Comparison of ENCODE assay signal across 8 cellular contexts in the genomic region with DNA sequence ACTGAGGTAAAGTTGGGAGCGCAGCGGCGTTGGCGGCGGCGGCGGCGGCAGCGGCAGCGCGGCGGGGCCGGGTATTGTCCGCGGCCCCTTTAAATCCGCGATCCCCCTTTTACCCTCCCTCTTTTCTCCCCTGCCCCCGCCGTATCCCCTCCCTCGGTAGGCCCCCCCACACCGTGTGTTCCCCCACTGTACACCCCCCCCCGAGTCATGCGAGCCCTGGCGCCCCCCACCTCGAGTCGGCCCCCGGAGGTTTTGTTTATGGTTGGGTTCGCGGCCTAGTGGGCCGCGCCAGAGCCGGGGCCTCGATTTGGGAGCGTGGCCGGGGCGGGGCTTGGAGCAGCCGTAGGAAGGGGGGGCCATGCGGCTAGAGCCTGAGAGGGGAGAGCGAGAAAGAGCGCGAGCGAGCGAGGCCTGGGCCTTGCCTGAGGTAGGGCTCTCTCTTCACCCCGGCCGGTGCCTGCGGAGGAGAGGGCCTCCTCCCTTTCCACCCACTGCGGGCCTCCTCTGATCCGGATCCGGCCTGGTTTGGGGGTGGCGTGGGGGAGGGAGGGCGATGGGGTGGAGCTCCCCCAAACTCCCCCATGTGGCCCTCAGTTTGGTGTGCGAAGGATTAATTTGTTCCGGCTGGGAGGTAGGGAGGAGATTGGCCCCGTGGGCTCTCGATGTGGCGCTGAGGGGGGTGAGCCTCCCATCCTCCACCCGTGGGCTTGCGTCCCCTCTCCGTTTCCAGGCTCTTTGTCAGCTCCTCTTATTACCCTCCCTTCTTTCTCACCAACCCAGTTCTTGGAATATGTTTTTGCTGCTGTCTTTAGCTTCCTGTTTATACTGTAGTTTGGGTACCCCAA. TPM values are rescaled to one million over a fixed set of nuclear protein-coding genes. Genes with fewer than 3 reads are reported as not detected.
DNase-seq lines count a peak whose midpoint lies in the region; ATAC-seq and TF ChIP-seq lines count a peak whose summit lies in the region.

No MANE protein-coding gene starts in this region.

- H4K20me1 ChIP-seq in OCI-LY1 (ENCODE audit: insufficient read depth, low read length) (no peaks in the 10 kb centered on the region), fibroblast of lung (ENCODE audit: control insufficient read depth, extremely low read depth, insufficient read depth, low read length) (peaks cover 3% of the 10 kb centered on the region)

- peak overlapping the region; percentile 90 to 100 (median 98) for H3K27ac Mint-ChIP-seq in nephron

- H2AFZ ChIP-seq in OCI-LY1 (ENCODE audit: low read length) (no peak overlapping the region), fibroblast of lung (ENCODE audit: low read length) (no peak overlapping the region)

- H3F3A ChIP-seq in OCI-LY1 (ENCODE audit: insufficient read depth, low read length): no peaks in the 10 kb centered on the region

- no peaks in the 10 kb centered on the region for H3K9me2 ChIP-seq in OCI-LY1 (ENCODE audit: low read depth, low read length)

- peaks cover 47% of the 10 kb centered on the region for H3K36me3 Mint-ChIP-seq in nephron (ENCODE audit: low read depth)

- H3K27me3 ChIP-seq in OCI-LY1 (ENCODE audit: insufficient read depth, low read length): no peaks in the 10 kb centered on the region
- H3K27me3 ChIP-seq in fibroblast of lung (ENCODE audit: control insufficient read depth, insufficient read depth, low read length): no peaks in the 10 kb centered on the region

- ATAC-seq in HG02759 (IDR thresholded peaks at IDR 0.05; ENCODE audit: unreplicated experiment): peak; percentile 10
- ATAC-seq in stimulated activated naive CD8-positive, alpha-beta T cell treated with anti-CD3 and anti-CD28 coated beads, Interleukin-15, Interleukin-2, amounts not matched to agents 100 U/mL and 50 U/mL, for 24 hours: peak; percentile 25

- H3K9ac ChIP-seq in OCI-LY1 (ENCODE audit: low read length): peak overlapping the region; percentile 84
- peak overlapping the region; percentile 98 for H3K9ac ChIP-seq in fibroblast of lung (ENCODE audit: insufficient read depth, low read length)

- H3K9me3 Mint-ChIP-seq in nephron: no peaks in the 10 kb centered on the region

- TF ChIP-seq CTCF in OCI-LY1 (IDR thresholded peaks at IDR 0.05; ENCODE audit: low read length) (no peak), fibroblast of lung (conservative IDR thresholded peaks at IDR 0.05 in 1 of 2, IDR thresholded peaks at IDR 0.05 in 1 of 2; ENCODE audit: low read depth in 1 of 2, low read length in 2 of 2) (no peak), nephron (IDR thresholded peaks at IDR 0.05; ENCODE audit: unreplicated experiment in 3 of 3) (no peak)

- peaks cover 73% of the 10 kb centered on the region for H3K36me3 ChIP-seq in OCI-LY1 (ENCODE audit: insufficient read depth, low read length)
- peaks cover 4% of the 10 kb centered on the region for H3K36me3 ChIP-seq in fibroblast of lung (ENCODE audit: control insufficient read depth, insufficient read depth, low read length)

- peaks cover 49% of the 10 kb centered on the region for H3K4me1 Mint-ChIP-seq in nephron

- H3K4me1 ChIP-seq in OCI-LY1 (ENCODE audit: insufficient read depth, low read length, severe bottlenecking) (peaks cover 46% of the 10 kb centered on the region), fibroblast of lung (ENCODE audit: control insufficient read depth, extremely low read depth, insufficient read depth, low read length) (peaks cover 7% of the 10 kb centered on the region)

- H3K9me3 ChIP-seq in OCI-LY1 (ENCODE audit: low read length) (no peaks in the 10 kb centered on the region), fibroblast of lung (ENCODE audit: control insufficient read depth, insufficient read depth, low read depth, low read length) (no peaks in the 10 kb centered on the region)

- peak overlapping the region; percentile 95 to 99 (median 99) for H3K4me3 Mint-ChIP-seq in nephron

- H3K4me3 ChIP-seq in OCI-LY1 (ENCODE audit: low read depth, low read length, poor library complexity, severe bottlenecking) (peak overlapping the region; percentile 91), fibroblast of lung (replicated peaks in 1 of 4; ENCODE audit: control extremely low read depth in 1 of 4, insufficient read depth in 1 of 4, low read depth in 3 of 4, low read length in 4 of 4) (peak overlapping the region; percentile 68 to 91 (median 79))

- H3K27me3 Mint-ChIP-seq in nephron (ENCODE audit: low read depth): no peaks in the 10 kb centered on the region

- DNase-seq in DMS79 treated with DMSO at 0.1 percent for 48 hours (lab: John Stamatoyannopoulos, UW) (peak; percentile 18), DMS79 (lab: John Stamatoyannopoulos, UW) (no peak), fibroblast of lung (ENCODE audit: low read depth in 2 of 2) (peak; percentile 44 to 58)
- DNase-seq in activated T-cell treated with anti-CD3 and anti-CD28 coated beads, Interleukin-2, amount 50 U/mL, for 48 hours: peak; percentile 71 to 76
- DNase-seq in stimulated activated naive CD8-positive, alpha-beta T cell treated with anti-CD3 and anti-CD28 coated beads, Interleukin-15, Interleukin-2, amounts not matched to agents 100 U/mL and 50 U/mL, for 24 hours: peak; percentile 68

- H3K27ac ChIP-seq in OCI-LY1 (ENCODE audit: low read depth, low read length, poor library complexity, severe bottlenecking): peak overlapping the region; percentile 44
- peak overlapping the region; percentile 93 for H3K27ac ChIP-seq in fibroblast of lung (ENCODE audit: insufficient read depth, low read length)

- H3K79me2 ChIP-seq in OCI-LY1 (ENCODE audit: insufficient read depth, low read length) (peaks cover 80% of the 10 kb centered on the region), fibroblast of lung (ENCODE audit: control insufficient read depth, insufficient read depth, low read length) (peaks cover 89% of the 10 kb centered on the region)

- peak overlapping the region; percentile 84 for H3K4me2 ChIP-seq in OCI-LY1 (ENCODE audit: low read length)
- peak overlapping the region; percentile 84 for H3K4me2 ChIP-seq in fibroblast of lung (ENCODE audit: extremely low read depth, insufficient read depth, low read length)

RNA-seq across cellular contexts. Expression of gene UBAP2L, which starts 0.4 kb away (rescaled TPM):
- total RNA-seq in fibroblast of lung: 37.5 and 51.9 TPM in 2 replicates
- 180 and 235 TPM in 2 replicates for polyA plus RNA-seq in fibroblast of lung
- 173 and 176 TPM in 2 replicates for polyA plus RNA-seq in fibroblast of lung (2012)
- 274 and 314 TPM in 2 replicates for polyA minus RNA-seq in fibroblast of lung (ENCODE audit: low replicate concordance)

RNA-seq across cellular contexts. Expression of gene CFAP141, which starts 15.1 kb away (rescaled TPM):
- total RNA-seq in fibroblast of lung: not detected in 2 replicates
- polyA plus RNA-seq in fibroblast of lung: not detected in 2 replicates
- not detected in 2 replicates for polyA plus RNA-seq in fibroblast of lung (2012)
- not detected in 2 replicates for polyA minus RNA-seq in fibroblast of lung (ENCODE audit: low replicate concordance)

RNA-seq across cellular contexts. Expression of gene TPM3, which starts 29.3 kb away (rescaled TPM):
- 135 and 215 TPM in 2 replicates for total RNA-seq in fibroblast of lung
- 842 and 1,032 TPM in 2 replicates for polyA plus RNA-seq in fibroblast of lung
- polyA plus RNA-seq in fibroblast of lung (2012): 607 and 696 TPM in 2 replicates
- 80.9 and 162 TPM in 2 replicates for polyA minus RNA-seq in fibroblast of lung (ENCODE audit: low replicate concordance)

RNA-seq across cellular contexts. Expression of gene HAX1, which starts 51.2 kb away (rescaled TPM):
- 127 and 152 TPM in 2 replicates for total RNA-seq in fibroblast of lung
- polyA plus RNA-seq in fibroblast of lung: 89.9 and 97.9 TPM in 2 replicates
- polyA plus RNA-seq in fibroblast of lung (2012): 98.9 and 106 TPM in 2 replicates
- 141 and 152 TPM in 2 replicates for polyA minus RNA-seq in fibroblast of lung (ENCODE audit: low replicate concordance)
